ENCODE assay signal across 19 cellular contexts in genomic region chr15:62849316-62850129, GRCh38.
DNase-seq lines count a peak whose midpoint lies in the region; ATAC-seq, FAIRE-seq and TF ChIP-seq lines count a peak whose summit lies in the region.
"Had no signal": no experiment of that assay in that cellular context is flagged by ENCODE, and none has a peak within 500 bp of the region (broad histone marks: within the 10 kb centered on the region; RNA-seq: fewer than 3 reads in every experiment).

No MANE protein-coding gene starts in this region.

- intact Hi-C loops in PC-9 (cut with micrococcal nuclease; ENCODE audit: unreplicated experiment) (loop anchor here (1.0 to 5.0 kb wide), 2 partner anchors 47 to 243 kb away; no protein-coding TSS in a partner anchor), endothelial cell of umbilical vein (cut with micrococcal nuclease) (loop anchor here (5.0 kb wide), 3 partner anchors 383 to 553 kb away; no protein-coding TSS in a partner anchor)

- ATAC-seq in GM23338 (peak; percentile 46), GM21367 (IDR thresholded peaks at IDR 0.05; ENCODE audit: unreplicated experiment) (no peak)
- ATAC-seq: stimulated activated naive B cell treated with anti-CD40 and anti-IgM and Interleukin-4, amounts not matched to agents 10 μg/mL and 1 μg/mL and 100 μg/mL, for 72 hours had no signal

- H4K20me1 ChIP-seq in GM23338 (replicated peaks; ENCODE audit: insufficient read depth) (no peaks in the 10 kb centered on the region), PC-9 (ENCODE audit: insufficient read depth) (no peaks in the 10 kb centered on the region), endothelial cell of umbilical vein (replicated peaks; ENCODE audit: control insufficient read depth, extremely low read depth, insufficient read depth, low read length) (no peaks in the 10 kb centered on the region), osteoblast (ENCODE audit: insufficient read depth, low read length) (no peaks in the 10 kb centered on the region)

- peak overlapping the region; percentile 54 for H3K4me2 ChIP-seq in GM23338
- no peak overlapping the region for H3K4me2 ChIP-seq in PC-9
- H3K4me2 ChIP-seq in endothelial cell of umbilical vein (ENCODE audit: insufficient read depth, low read length), result no peak overlapping the region
- no peak overlapping the region for H3K4me2 ChIP-seq in osteoblast (ENCODE audit: insufficient read depth, low read length)

- no peaks in the 10 kb centered on the region for H3K36me3 ChIP-seq in GM23338 (ENCODE audit: insufficient read depth)
- no peaks in the 10 kb centered on the region for H3K36me3 ChIP-seq in PC-9 (ENCODE audit: low read depth)
- no peaks in the 10 kb centered on the region for H3K36me3 ChIP-seq in endothelial cell of umbilical vein (ENCODE audit: control insufficient read depth in 2 of 2, extremely low read depth in 1 of 2, insufficient read depth in 2 of 2, low read length in 2 of 2)
- no peaks in the 10 kb centered on the region for H3K36me3 ChIP-seq in osteoblast (ENCODE audit: insufficient read depth, low read length)
- H3K36me3 ChIP-seq: right atrium auricular region had no signal

- H3K9me1 ChIP-seq in endothelial cell of umbilical vein (replicated peaks; ENCODE audit: control insufficient read depth, extremely low read depth, insufficient read depth, low read length), result no peaks in the 10 kb centered on the region

- H3K4me1 Mint-ChIP-seq in GM23338, result peaks cover 63% of the 10 kb centered on the region
- H3K4me1 Mint-ChIP-seq in immature natural killer cell, result no peaks in the 10 kb centered on the region
- H3K4me1 Mint-ChIP-seq: activated naive CD8-positive, alpha-beta T cell treated with anti-CD3 and anti-CD28 coated beads for 36 hours; stimulated activated naive B cell treated with anti-CD40 and anti-IgM and Interleukin-4, amounts not matched to agents 10 μg/mL and 1 μg/mL and 100 μg/mL, for 72 hours had no signal

- no peak for TF ChIP-seq POLR2A in endothelial cell of umbilical vein (IDR thresholded peaks at IDR 0.05; ENCODE audit: low read depth, low read length)

- H3K27ac ChIP-seq in GM23338 (ENCODE audit: low read depth), result peak overlapping the region; percentile 99
- H3K27ac ChIP-seq in PC-9, result peak overlapping the region; percentile 89
- H3K27ac ChIP-seq in endothelial cell of umbilical vein (ENCODE audit: insufficient read depth, low read depth, low read length), result peak overlapping the region; percentile 14
- peak overlapping the region; percentile 73 for H3K27ac ChIP-seq in osteoblast (ENCODE audit: low read depth, low read length)
- H3K27ac ChIP-seq: coronary artery, right atrium auricular region had no signal

- peaks cover 26% of the 10 kb centered on the region for H3K4me1 ChIP-seq in GM23338 (ENCODE audit: insufficient read depth)
- H3K4me1 ChIP-seq in PC-9 (replicated peaks; ENCODE audit: insufficient read depth), result peaks cover 84% of the 10 kb centered on the region
- peaks cover 37% of the 10 kb centered on the region for H3K4me1 ChIP-seq in endothelial cell of umbilical vein (ENCODE audit: control insufficient read depth, extremely low read depth, insufficient read depth, low read length)
- H3K4me1 ChIP-seq in osteoblast (ENCODE audit: insufficient read depth, low read length), result peaks cover 53% of the 10 kb centered on the region

- H3K27ac Mint-ChIP-seq in GM23338 (peak overlapping the region; percentile 94), immature natural killer cell (no peak overlapping the region)
- H3K27ac Mint-ChIP-seq: activated naive CD8-positive, alpha-beta T cell treated with anti-CD3 and anti-CD28 coated beads for 36 hours; stimulated activated naive B cell treated with anti-CD40 and anti-IgM and Interleukin-4, amounts not matched to agents 10 μg/mL and 1 μg/mL and 100 μg/mL, for 72 hours had no signal

- TF ChIP-seq CTCF in GM23338 (conservative IDR thresholded peaks at IDR 0.05; ENCODE audit: low read depth in 2 of 2), result no peak
- TF ChIP-seq CTCF in PC-9 (conservative IDR thresholded peaks at IDR 0.05), result no peak
- no peak for TF ChIP-seq CTCF in endothelial cell of umbilical vein (IDR thresholded peaks at IDR 0.05; ENCODE audit: extremely low read depth in 1 of 2, insufficient read depth in 1 of 2, low read depth in 1 of 2, low read length in 2 of 2)
- no peak for TF ChIP-seq CTCF in osteoblast (IDR thresholded peaks at IDR 0.05; ENCODE audit: extremely low read depth, low read depth, low read length)

- no peak overlapping the region for H3K9ac ChIP-seq in endothelial cell of umbilical vein (replicated peaks; ENCODE audit: extremely low read depth, insufficient read depth, low read length)

- no TSS peak for BruUV-seq in PC-9 (replicated peaks; lab: Mats Ljungman, UMichigan)
- BruUV-seq in endothelial cell of umbilical vein (replicated peaks; lab: Mats Ljungman, UMichigan), result no TSS peak

- H3K36me3 Mint-ChIP-seq in GM23338 (ENCODE audit: low read depth) (peaks cover 5% of the 10 kb centered on the region; the same call in 2 of the 3 replicates), immature natural killer cell (no peaks in the 10 kb centered on the region)
- H3K36me3 Mint-ChIP-seq: activated naive CD8-positive, alpha-beta T cell treated with anti-CD3 and anti-CD28 coated beads for 36 hours; stimulated activated naive B cell treated with anti-CD40 and anti-IgM and Interleukin-4, amounts not matched to agents 10 μg/mL and 1 μg/mL and 100 μg/mL, for 72 hours had no signal

- H3K9me2 ChIP-seq in GM23338 (ENCODE audit: insufficient read depth), result no peaks in the 10 kb centered on the region
- no peaks in the 10 kb centered on the region for H3K9me2 ChIP-seq in PC-9 (ENCODE audit: insufficient read depth)

- POLR2A ChIA-PET in PC-9 (lab: Charles Lee; ENCODE audit: unreplicated experiment), result no interaction called here
- POLR2A ChIA-PET in endothelial cell of umbilical vein (lab: Charles Lee), result interaction anchor here (1.5 to 2.2 kb wide), 4 partner anchors 46 to 204 kb away, joined by 5 to 17 read pairs (median 8); partner anchors contain the start of gene TPM1

- H3K9me3 ChIP-seq in PC-9 (ENCODE audit: insufficient read depth, low read depth) (no peaks in the 10 kb centered on the region), endothelial cell of umbilical vein (replicated peaks; ENCODE audit: control insufficient read depth, insufficient read depth, low read length) (no peaks in the 10 kb centered on the region), osteoblast (ENCODE audit: low read depth, low read length) (no peaks in the 10 kb centered on the region)
- H3K9me3 ChIP-seq: right atrium auricular region had no signal

- H3K4me3 Mint-ChIP-seq in GM23338, result no peak overlapping the region; the same call in 2 of the 3 replicates
- H3K4me3 Mint-ChIP-seq in immature natural killer cell, result no peak overlapping the region
- H3K4me3 Mint-ChIP-seq: activated naive CD8-positive, alpha-beta T cell treated with anti-CD3 and anti-CD28 coated beads for 36 hours; stimulated activated naive B cell treated with anti-CD40 and anti-IgM and Interleukin-4, amounts not matched to agents 10 μg/mL and 1 μg/mL and 100 μg/mL, for 72 hours had no signal

- H3K79me2 ChIP-seq in GM23338 (replicated peaks; ENCODE audit: insufficient read depth), result no peaks in the 10 kb centered on the region
- peaks cover 9% of the 10 kb centered on the region; the same call in 1 of the 2 replicates for H3K79me2 ChIP-seq in PC-9 (ENCODE audit: low read depth)
- H3K79me2 ChIP-seq in endothelial cell of umbilical vein (ENCODE audit: control insufficient read depth, insufficient read depth, low read length), result no peaks in the 10 kb centered on the region
- no peaks in the 10 kb centered on the region for H3K79me2 ChIP-seq in osteoblast (ENCODE audit: insufficient read depth, low read length)

- FAIRE-seq in endothelial cell of umbilical vein (lab: Jason Lieb, UNC), result no peak

- dilution Hi-C loops in endothelial cell of umbilical vein (cut with MboI; ENCODE audit: extremely low pct_ligation_motif_present, low sequenced_read_pairs), result no loop called here

- CTCF ChIA-PET in PC-9 (lab: Charles Lee) (no interaction called here), endothelial cell of umbilical vein (lab: Charles Lee) (interaction anchor here (0.8 to 3.2 kb wide), 18 partner anchors 9 to 553 kb away, joined by 3 to 52 read pairs (median 8); partner anchors contain the start of gene TPM1)

- no peak overlapping the region for H2AFZ ChIP-seq in GM23338
- no peak overlapping the region for H2AFZ ChIP-seq in PC-9
- H2AFZ ChIP-seq in endothelial cell of umbilical vein (ENCODE audit: low read depth, low read length), result no peak overlapping the region
- no peak overlapping the region for H2AFZ ChIP-seq in osteoblast (ENCODE audit: low read length)

- H3K4me3 ChIP-seq in GM23338 (0 out of 2 replicates have a peak overlapping the region, but pooled peaks have one; percentile 7), PC-9 (no peak overlapping the region), endothelial cell of umbilical vein (replicated peaks in 1 of 3; ENCODE audit: insufficient read depth in 1 of 3, low read depth in 1 of 3, low read length in 3 of 3) (no peak overlapping the region), osteoblast (ENCODE audit: insufficient read depth, low read length) (no peak overlapping the region)
- H3K4me3 ChIP-seq: coronary artery, right atrium auricular region had no signal

- H3K27me3 Mint-ChIP-seq in GM23338 (ENCODE audit: insufficient read depth, low read depth, poor library complexity), result peaks cover 19% of the 10 kb centered on the region
- peaks cover 0 to 7% (median 4%) of the 10 kb centered on the region in 3 donors for H3K27me3 Mint-ChIP-seq in immature natural killer cell (ENCODE audit: low read depth in 3 of 3)

- no peaks in the 10 kb centered on the region for H3K27me3 ChIP-seq in GM23338 (ENCODE audit: insufficient read depth)
- no peaks in the 10 kb centered on the region for H3K27me3 ChIP-seq in PC-9 (ENCODE audit: insufficient read depth, low read depth)
- no peaks in the 10 kb centered on the region for H3K27me3 ChIP-seq in endothelial cell of umbilical vein (ENCODE audit: control insufficient read depth in 2 of 2, insufficient read depth in 2 of 2, low read length in 2 of 2)
- H3K27me3 ChIP-seq in osteoblast (ENCODE audit: insufficient read depth, low read length), result no peaks in the 10 kb centered on the region
- H3K27me3 ChIP-seq: right atrium auricular region had no signal

- 0 out of 2 replicates have a peak, but pooled peaks cover 12% of the 10 kb centered on the region for H3F3A ChIP-seq in GM23338 (replicated peaks; ENCODE audit: low read depth)
- peaks cover 46% of the 10 kb centered on the region for H3F3A ChIP-seq in PC-9 (ENCODE audit: insufficient read depth, low read depth)

- DNase-seq in GM23338 (ENCODE audit: low spot score), result peak; percentile 61
- DNase-seq in PC-9, result no peak
- no peak for DNase-seq in endothelial cell of umbilical vein (ENCODE audit: low read depth, low spot score)
- no peak for DNase-seq in osteoblast (ENCODE audit: insufficient read length, low spot score, missing footprints)
- DNase-seq in immature natural killer cell, result no peak
- DNase-seq in DMS79 (lab: John Stamatoyannopoulos, UW), result no peak
- DNase-seq: activated CD4-positive, CD25-positive, alpha-beta regulatory T cell treated with anti-CD3 and anti-CD28 coated beads, Interleukin-2, amount 50 U/mL, for 72 hours; activated CD8-positive, alpha-beta memory T cell treated with anti-CD3 and anti-CD28 coated beads for 24 hours; activated naive CD8-positive, alpha-beta T cell treated with anti-CD3 and anti-CD28 coated beads for 36 hours; hypothalamus; Kasumi-1; left colon; NCI-H1417; NCI-H2107; NCI-H526 treated with DMSO at 0.1 percent for 48 hours; stimulated activated naive B cell treated with anti-CD40 and anti-IgM and Interleukin-4, amounts not matched to agents 10 μg/mL and 1 μg/mL and 100 μg/mL, for 72 hours had no signal

- H3K9me3 Mint-ChIP-seq in GM23338, result peaks cover 10% of the 10 kb centered on the region; the same call in 2 of the 3 replicates
- no peaks in the 10 kb centered on the region for H3K9me3 Mint-ChIP-seq in immature natural killer cell
- H3K9me3 Mint-ChIP-seq: activated naive CD8-positive, alpha-beta T cell treated with anti-CD3 and anti-CD28 coated beads for 36 hours had no signal

Comparison
In these comparisons a context has a peak if more than half of its experiments do, and no peak if none do; other contexts are left out.
1. H3K27ac ChIP-seq: peak in every context shown above with its lines; median percentile 99 in GM23338; 89 in PC-9; 73 in osteoblast; 14 in endothelial cell of umbilical vein.